8 cellular contexts compared by ENCODE assay signal in genomic region chr1:235093685-235094592, GRCh38. TPM values are rescaled to one million over a fixed set of nuclear protein-coding genes. Genes with fewer than 3 reads are reported as not detected.
DNase-seq lines count a peak whose midpoint lies in the region; ATAC-seq and TF ChIP-seq lines count a peak whose summit lies in the region.

No MANE protein-coding gene starts in this region.

- TF ChIP-seq CTCF in lung (IDR thresholded peaks at IDR 0.05; ENCODE audit: control extremely low read depth, extremely low read depth) = peak; percentile 84

- H3K9ac ChIP-seq in duodenal mucosa (ENCODE audit: low read depth in 1 of 2, low read length in 2 of 2) = peak overlapping the region in 1 of 2 donors; percentile 41

- no peaks in the 10 kb centered on the region for H3K27me3 ChIP-seq in duodenal mucosa (ENCODE audit: control insufficient read depth in 1 of 2, insufficient read depth in 2 of 2, low read length in 2 of 2)
- H3K27me3 ChIP-seq in lung (ENCODE audit: control insufficient read depth, insufficient read depth) = no peaks in the 10 kb centered on the region

- H3K4me3 ChIP-seq in duodenal mucosa (ENCODE audit: low read depth in 1 of 2, low read length in 2 of 2) = peak overlapping the region; percentile 48 to 52
- no peak overlapping the region for H3K4me3 ChIP-seq in lung

- 31 to 32% methylated on average over 24 of the region's 24 CpGs for WGBS in lung, 2 donors

- H3K27ac ChIP-seq in duodenal mucosa (ENCODE audit: low read depth, low read length) (no peak overlapping the region), lung (ENCODE audit: low read depth in 1 of 2, low read length in 1 of 2) (no peak overlapping the region)

- H3K36me3 ChIP-seq in duodenal mucosa (ENCODE audit: control insufficient read depth in 1 of 2, insufficient read depth in 2 of 2, low read length in 2 of 2) (no peaks in the 10 kb centered on the region), lung (ENCODE audit: control insufficient read depth in 2 of 2, insufficient read depth in 2 of 2, low read length in 2 of 2) (no peaks in the 10 kb centered on the region)

- H3K9me3 ChIP-seq in duodenal mucosa (ENCODE audit: control insufficient read depth in 1 of 2, low read length in 2 of 2) (no peaks in the 10 kb centered on the region), lung (ENCODE audit: control insufficient read depth in 2 of 2, insufficient read depth in 1 of 2, low read length in 1 of 2) (no peaks in the 10 kb centered on the region)

- DNase-seq in GDM1 (lab: John Stamatoyannopoulos, UW) = peak; percentile 61
- DNase-seq in NCI-H774 (lab: John Stamatoyannopoulos, UW) = peak; percentile 72
- peak; percentile 75 to 78 for DNase-seq in activated CD4-positive, alpha-beta T cell treated with anti-CD3 and anti-CD28 coated beads, Interleukin-2, amount 50 U/mL, for 24 hours (ENCODE audit: low read depth in 1 of 2, low spot score in 1 of 2)
- peak; percentile 69 for DNase-seq in lung (ENCODE audit: low spot score)
- peak; percentile 31 to 82 (median 70) for DNase-seq in stimulated activated CD4-positive, alpha-beta T cell treated with anti-CD3 and anti-CD28 coated beads, TNF-alpha, amount 100 ng/mL, for 1 hour (ENCODE audit: low read depth in 3 of 3, low spot score in 1 of 3)
- DNase-seq in amniotic stem cell (lab: John Stamatoyannopoulos, UW) = no peak

- peaks cover 9 to 11% of the 10 kb centered on the region in 2 donors for H3K4me1 ChIP-seq in duodenal mucosa (ENCODE audit: control insufficient read depth in 1 of 2, insufficient read depth in 2 of 2, low read length in 2 of 2)
- H3K4me1 ChIP-seq in lung (ENCODE audit: control insufficient read depth in 2 of 2, insufficient read depth in 2 of 2, low read length in 2 of 2) = peaks cover 0 to 9% of the 10 kb centered on the region in 2 donors

- ATAC-seq in HG03045 (IDR thresholded peaks at IDR 0.05; ENCODE audit: unreplicated experiment) = peak; percentile 55
- peak; percentile 89 for ATAC-seq in lung (ENCODE audit: insufficient read depth, low FRiP score)

RNA-seq across cellular contexts. Expression of gene TOMM20, which starts 34.7 kb away (rescaled TPM):
- 100 to 1,000 TPM in 1 of 2 donors, 10 to 100 TPM in 1; 88.7 to 115 TPM for total RNA-seq in lung
- 10 to 100 TPM; 60.6 to 70.5 TPM for polyA plus RNA-seq in lung
